1 cellular context compared by ENCODE assay signal in the genomic region with DNA sequence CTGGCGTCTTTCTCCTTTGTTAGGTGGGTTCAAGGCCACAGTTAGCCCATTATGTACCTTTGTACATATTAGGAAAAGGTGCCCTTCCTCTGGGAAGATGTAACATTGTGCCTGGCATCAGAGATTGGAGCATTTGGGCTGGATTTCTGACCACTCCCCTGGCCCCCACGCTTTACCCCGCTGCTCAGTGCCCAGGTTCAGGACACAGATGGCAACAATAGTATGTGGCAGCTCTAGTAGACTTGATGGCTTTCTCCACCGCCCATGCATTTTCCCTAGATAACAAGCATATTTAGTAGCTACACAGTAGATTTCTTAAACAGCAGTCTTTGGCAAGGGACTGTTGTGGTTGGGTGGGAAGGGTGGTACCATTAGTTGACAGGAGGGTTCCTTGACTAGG.
TF ChIP-seq lines count a peak whose summit lies in the region.

No MANE protein-coding gene starts in this region.

TF ChIP-seq in GM23338, 12 proteins besides CTCF, POLR2A, EP300 and RAD21 (continued from another document):
- TF ChIP-seq, protein P1, sequence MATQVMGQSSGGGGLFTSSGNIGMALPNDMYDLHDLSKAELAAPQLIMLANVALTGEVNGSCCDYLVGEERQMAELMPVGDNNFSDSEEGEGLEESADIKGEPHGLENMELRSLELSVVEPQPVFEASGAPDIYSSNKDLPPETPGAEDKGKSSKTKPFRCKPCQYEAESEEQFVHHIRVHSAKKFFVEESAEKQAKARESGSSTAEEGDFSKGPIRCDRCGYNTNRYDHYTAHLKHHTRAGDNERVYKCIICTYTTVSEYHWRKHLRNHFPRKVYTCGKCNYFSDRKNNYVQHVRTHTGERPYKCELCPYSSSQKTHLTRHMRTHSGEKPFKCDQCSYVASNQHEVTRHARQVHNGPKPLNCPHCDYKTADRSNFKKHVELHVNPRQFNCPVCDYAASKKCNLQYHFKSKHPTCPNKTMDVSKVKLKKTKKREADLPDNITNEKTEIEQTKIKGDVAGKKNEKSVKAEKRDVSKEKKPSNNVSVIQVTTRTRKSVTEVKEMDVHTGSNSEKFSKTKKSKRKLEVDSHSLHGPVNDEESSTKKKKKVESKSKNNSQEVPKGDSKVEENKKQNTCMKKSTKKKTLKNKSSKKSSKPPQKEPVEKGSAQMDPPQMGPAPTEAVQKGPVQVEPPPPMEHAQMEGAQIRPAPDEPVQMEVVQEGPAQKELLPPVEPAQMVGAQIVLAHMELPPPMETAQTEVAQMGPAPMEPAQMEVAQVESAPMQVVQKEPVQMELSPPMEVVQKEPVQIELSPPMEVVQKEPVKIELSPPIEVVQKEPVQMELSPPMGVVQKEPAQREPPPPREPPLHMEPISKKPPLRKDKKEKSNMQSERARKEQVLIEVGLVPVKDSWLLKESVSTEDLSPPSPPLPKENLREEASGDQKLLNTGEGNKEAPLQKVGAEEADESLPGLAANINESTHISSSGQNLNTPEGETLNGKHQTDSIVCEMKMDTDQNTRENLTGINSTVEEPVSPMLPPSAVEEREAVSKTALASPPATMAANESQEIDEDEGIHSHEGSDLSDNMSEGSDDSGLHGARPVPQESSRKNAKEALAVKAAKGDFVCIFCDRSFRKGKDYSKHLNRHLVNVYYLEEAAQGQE (IDR thresholded peaks at IDR 0.05; ENCODE audit: unreplicated experiment), result no peak
- TF ChIP-seq POLR2AphosphoS5 (IDR thresholded peaks at IDR 0.05; ENCODE audit: low read depth) (no peak), CREB1 (CRISPR knock-in tag; IDR thresholded peaks at IDR 0.05; ENCODE audit: low read depth) (no peak), EZH2 (IDR thresholded peaks at IDR 0.05; ENCODE audit: low read depth, unreplicated experiment) (no peak), ZNF331 (CRISPR knock-in tag; IDR thresholded peaks at IDR 0.05; ENCODE audit: low read depth) (no peak), STAT1 (IDR thresholded peaks at IDR 0.05; ENCODE audit: unreplicated experiment) (no peak)
- TF ChIP-seq, protein P2, sequence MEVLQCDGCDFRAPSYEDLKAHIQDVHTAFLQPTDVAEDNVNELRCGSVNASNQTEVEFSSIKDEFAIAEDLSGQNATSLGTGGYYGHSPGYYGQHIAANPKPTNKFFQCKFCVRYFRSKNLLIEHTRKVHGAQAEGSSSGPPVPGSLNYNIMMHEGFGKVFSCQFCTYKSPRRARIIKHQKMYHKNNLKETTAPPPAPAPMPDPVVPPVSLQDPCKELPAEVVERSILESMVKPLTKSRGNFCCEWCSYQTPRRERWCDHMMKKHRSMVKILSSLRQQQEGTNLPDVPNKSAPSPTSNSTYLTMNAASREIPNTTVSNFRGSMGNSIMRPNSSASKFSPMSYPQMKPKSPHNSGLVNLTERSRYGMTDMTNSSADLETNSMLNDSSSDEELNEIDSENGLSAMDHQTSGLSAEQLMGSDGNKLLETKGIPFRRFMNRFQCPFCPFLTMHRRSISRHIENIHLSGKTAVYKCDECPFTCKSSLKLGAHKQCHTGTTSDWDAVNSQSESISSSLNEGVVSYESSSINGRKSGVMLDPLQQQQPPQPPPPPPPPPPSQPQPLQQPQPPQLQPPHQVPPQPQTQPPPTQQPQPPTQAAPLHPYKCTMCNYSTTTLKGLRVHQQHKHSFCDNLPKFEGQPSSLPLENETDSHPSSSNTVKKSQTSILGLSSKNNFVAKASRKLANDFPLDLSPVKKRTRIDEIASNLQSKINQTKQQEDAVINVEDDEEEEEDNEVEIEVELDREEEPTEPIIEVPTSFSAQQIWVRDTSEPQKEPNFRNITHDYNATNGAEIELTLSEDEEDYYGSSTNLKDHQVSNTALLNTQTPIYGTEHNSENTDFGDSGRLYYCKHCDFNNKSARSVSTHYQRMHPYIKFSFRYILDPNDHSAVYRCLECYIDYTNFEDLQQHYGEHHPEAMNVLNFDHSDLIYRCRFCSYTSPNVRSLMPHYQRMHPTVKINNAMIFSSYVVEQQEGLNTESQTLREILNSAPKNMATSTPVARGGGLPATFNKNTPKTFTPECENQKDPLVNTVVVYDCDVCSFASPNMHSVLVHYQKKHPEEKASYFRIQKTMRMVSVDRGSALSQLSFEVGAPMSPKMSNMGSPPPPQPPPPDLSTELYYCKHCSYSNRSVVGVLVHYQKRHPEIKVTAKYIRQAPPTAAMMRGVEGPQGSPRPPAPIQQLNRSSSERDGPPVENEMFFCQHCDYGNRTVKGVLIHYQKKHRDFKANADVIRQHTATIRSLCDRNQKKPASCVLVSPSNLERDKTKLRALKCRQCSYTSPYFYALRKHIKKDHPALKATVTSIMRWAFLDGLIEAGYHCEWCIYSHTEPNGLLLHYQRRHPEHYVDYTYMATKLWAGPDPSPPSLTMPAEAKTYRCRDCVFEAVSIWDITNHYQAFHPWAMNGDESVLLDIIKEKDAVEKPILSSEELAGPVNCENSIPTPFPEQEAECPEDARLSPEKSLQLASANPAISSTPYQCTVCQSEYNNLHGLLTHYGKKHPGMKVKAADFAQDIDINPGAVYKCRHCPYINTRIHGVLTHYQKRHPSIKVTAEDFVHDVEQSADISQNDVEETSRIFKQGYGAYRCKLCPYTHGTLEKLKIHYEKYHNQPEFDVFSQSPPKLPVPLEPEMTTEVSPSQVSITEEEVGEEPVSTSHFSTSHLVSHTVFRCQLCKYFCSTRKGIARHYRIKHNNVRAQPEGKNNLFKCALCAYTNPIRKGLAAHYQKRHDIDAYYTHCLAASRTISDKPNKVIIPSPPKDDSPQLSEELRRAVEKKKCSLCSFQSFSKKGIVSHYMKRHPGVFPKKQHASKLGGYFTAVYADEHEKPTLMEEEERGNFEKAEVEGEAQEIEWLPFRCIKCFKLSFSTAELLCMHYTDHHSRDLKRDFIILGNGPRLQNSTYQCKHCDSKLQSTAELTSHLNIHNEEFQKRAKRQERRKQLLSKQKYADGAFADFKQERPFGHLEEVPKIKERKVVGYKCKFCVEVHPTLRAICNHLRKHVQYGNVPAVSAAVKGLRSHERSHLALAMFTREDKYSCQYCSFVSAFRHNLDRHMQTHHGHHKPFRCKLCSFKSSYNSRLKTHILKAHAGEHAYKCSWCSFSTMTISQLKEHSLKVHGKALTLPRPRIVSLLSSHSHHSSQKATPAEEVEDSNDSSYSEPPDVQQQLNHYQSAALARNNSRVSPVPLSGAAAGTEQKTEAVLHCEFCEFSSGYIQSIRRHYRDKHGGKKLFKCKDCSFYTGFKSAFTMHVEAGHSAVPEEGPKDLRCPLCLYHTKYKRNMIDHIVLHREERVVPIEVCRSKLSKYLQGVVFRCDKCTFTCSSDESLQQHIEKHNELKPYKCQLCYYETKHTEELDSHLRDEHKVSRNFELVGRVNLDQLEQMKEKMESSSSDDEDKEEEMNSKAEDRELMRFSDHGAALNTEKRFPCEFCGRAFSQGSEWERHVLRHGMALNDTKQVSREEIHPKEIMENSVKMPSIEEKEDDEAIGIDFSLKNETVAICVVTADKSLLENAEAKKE (CRISPR knock-in tag; IDR thresholded peaks at IDR 0.05), result no peak
